1 cellular context compared by ENCODE assay signal in genomic region chr4:78057135-78057599, GRCh38.
A peak's percentile ranks its signal among the peaks of the same experiment; 100 is the strongest.
TF ChIP-seq lines count a peak whose summit lies in the region.

FRAS1 (plus strand) TSS chr4:78057323; CDS start chr4:78058010, 687 bp downstream.

TF ChIP-seq in HepG2, 621 proteins besides CTCF, POLR2A, EP300 and RAD21 (continued from another document and continues in another):
- TF ChIP-seq NFAT5 (CRISPR knock-in tag; IDR thresholded peaks at IDR 0.05) (no peak), ZNF784 (CRISPR knock-in tag; IDR thresholded peaks at IDR 0.05; ENCODE audit: borderline replicate concordance) (no peak), ZNF577 (CRISPR knock-in tag; IDR thresholded peaks at IDR 0.05; ENCODE audit: borderline replicate concordance, low read depth) (no peak), PATZ1 (CRISPR knock-in tag; IDR thresholded peaks at IDR 0.05) (peak; percentile 83), ZNF205 (CRISPR knock-in tag; IDR thresholded peaks at IDR 0.05) (no peak), UBTF (CRISPR knock-in tag; IDR thresholded peaks at IDR 0.05) (peak; percentile 74), MAFF (IDR thresholded peaks at IDR 0.05; ENCODE audit: low read depth, low read length) (no peak), ARID2 (CRISPR knock-in tag; IDR thresholded peaks at IDR 0.05; ENCODE audit: borderline replicate concordance) (no peak), ZEB1 (IDR thresholded peaks at IDR 0.05; ENCODE audit: insufficient replicate concordance, low read depth) (no peak), THRA (CRISPR knock-in tag; IDR thresholded peaks at IDR 0.05; ENCODE audit: borderline replicate concordance) (no peak), RXRA (CRISPR knock-in tag; IDR thresholded peaks at IDR 0.05) (no peak), ZNF329 (CRISPR knock-in tag; IDR thresholded peaks at IDR 0.05; ENCODE audit: low read depth) (no peak), ZNF710 (CRISPR knock-in tag; IDR thresholded peaks at IDR 0.05; ENCODE audit: borderline replicate concordance) (peak; percentile 58; the same call in 1 of the 2 replicates), MTA3 (CRISPR knock-in tag; IDR thresholded peaks at IDR 0.05) (no peak), ZNF503 (CRISPR knock-in tag; IDR thresholded peaks at IDR 0.05) (peak; percentile 6; the same call in 1 of the 2 replicates), GMEB1 (CRISPR knock-in tag; IDR thresholded peaks at IDR 0.05; ENCODE audit: borderline replicate concordance) (no peak; the same call in 1 of the 2 replicates), ETS1 (CRISPR knock-in tag; IDR thresholded peaks at IDR 0.05) (no peak), ZC3H13 (CRISPR knock-in tag; IDR thresholded peaks at IDR 0.05) (no peak; the same call in 1 of the 2 replicates), SRSF1 (optimal IDR thresholded peaks at IDR 0.05; ENCODE audit: low read depth, low read length) (no peak), RFX3 (CRISPR knock-in tag; IDR thresholded peaks at IDR 0.05) (no peak), TP53 (CRISPR knock-in tag; conservative IDR thresholded peaks at IDR 0.05) (no peak), RNF2 (conservative IDR thresholded peaks at IDR 0.05; ENCODE audit: low read depth) (no peak), ZC3H4 (CRISPR knock-in tag; IDR thresholded peaks at IDR 0.05; ENCODE audit: borderline replicate concordance) (no peak), ZBTB42 (CRISPR knock-in tag; IDR thresholded peaks at IDR 0.05) (no peak), RARG (CRISPR knock-in tag; IDR thresholded peaks at IDR 0.05; ENCODE audit: low read depth) (no peak), NR2F2 (IDR thresholded peaks at IDR 0.05; ENCODE audit: borderline replicate concordance, low read depth) (no peak), GMEB2 (CRISPR knock-in tag; IDR thresholded peaks at IDR 0.05; ENCODE audit: low read depth) (no peak), POLR2AphosphoS5 (IDR thresholded peaks at IDR 0.05; ENCODE audit: low read depth, low read length) (peak; percentile 58), FOXA3 (CRISPR knock-in tag; IDR thresholded peaks at IDR 0.05) (no peak), RXRB (CRISPR knock-in tag; IDR thresholded peaks at IDR 0.05; ENCODE audit: borderline replicate concordance) (no peak)
